ENCODE assay signal across 38 cellular contexts in genomic region chr1:32927441-32927840, GRCh38. TPM values are rescaled to one million over a fixed set of nuclear protein-coding genes. Genes with fewer than 3 reads are reported as not detected.
"Had no signal": no experiment of that assay in that cellular context is flagged by ENCODE, and none has a peak within 500 bp of the region (broad histone marks: within the 10 kb centered on the region; RNA-seq: fewer than 3 reads in every experiment).

No MANE protein-coding gene starts in this region.

- DNase-seq: activated B cell treated with CpG ODN at 0.5 μM for 24 hours; activated CD4-positive, alpha-beta memory T cell treated with anti-CD3 and anti-CD28 coated beads for 36 hours; activated CD4-positive, alpha-beta T cell treated with anti-CD3 and anti-CD28 coated beads for 4 hours; activated CD4-positive, alpha-beta T cell treated with anti-CD3 and anti-CD28 coated beads, Interleukin-2, amount 10 ng/mL, durations not matched to agents 24 days and 14 days; activated CD4-positive, alpha-beta T cell treated with anti-CD3 and anti-CD28 coated beads, Interleukin-2, amount 50 U/mL, for 1 hour; activated CD4-positive, alpha-beta T cell treated with anti-CD3 and anti-CD28 coated beads, Interleukin-2, amount 50 U/mL, for 4 hours; activated CD4-positive, CD25-positive, alpha-beta regulatory T cell treated with anti-CD3 and anti-CD28 coated beads, Interleukin-2, amount 50 U/mL, for 72 hours; activated CD8-positive, alpha-beta memory T cell treated with anti-CD3 and anti-CD28 coated beads for 24 hours; activated CD8-positive, alpha-beta memory T cell treated with anti-CD3 and anti-CD28 coated beads, Interleukin-2, amount 10 ng/mL, durations not matched to agents 7 days and 5 days; activated CD8-positive, alpha-beta memory T cell treated with anti-CD3 and anti-CD28 coated beads, Interleukin-2, amount 50 U/mL, for 48 hours; activated CD8-positive, alpha-beta T cell treated with anti-CD3 and anti-CD28 coated beads, Interleukin-2, amount 10 ng/mL, durations not matched to agents 7 days and 5 days; activated effector memory CD4-positive, alpha-beta T cell treated with Interleukin-2 at 50 U/mL for 16 hours; activated gamma-delta T cell; activated naive CD4-positive, alpha-beta T cell treated with anti-CD3 and anti-CD28 coated beads, Interleukin-2, amount 10 ng/mL, durations not matched to agents 7 days and 5 days; activated naive CD4-positive, alpha-beta T cell treated with Interleukin-2 at 50 U/mL for 16 hours; activated naive CD8-positive, alpha-beta T cell treated with anti-CD3 and anti-CD28 coated beads, Interleukin-2, amount 10 ng/mL, durations not matched to agents 7 days and 5 days; activated naive CD8-positive, alpha-beta T cell treated with anti-CD3 and anti-CD28 coated beads, Interleukin-2, amount 50 U/mL, for 24 hours; activated T-cell treated with anti-CD3 and anti-CD28 coated beads, Interleukin-2, amount 50 U/mL, for 4 hours; amygdala; anterior cingulate cortex; caudate nucleus; cerebellar nuclear complex; T-helper 1 cell; T-helper 2 cell; T-helper 9 cell had no signal

- H3K27ac Mint-ChIP-seq: activated B cell treated with CpG ODN at 0.5 μM for 24 hours; activated CD4-positive, alpha-beta memory T cell treated with anti-CD3 and anti-CD28 coated beads for 36 hours; activated CD4-positive, alpha-beta T cell treated with anti-CD3 and anti-CD28 coated beads, Interleukin-2, amount 10 ng/mL, durations not matched to agents 24 days and 14 days; activated CD8-positive, alpha-beta memory T cell treated with anti-CD3 and anti-CD28 coated beads, Interleukin-2, amount 10 ng/mL, durations not matched to agents 7 days and 5 days; activated CD8-positive, alpha-beta T cell treated with anti-CD3 and anti-CD28 coated beads, Interleukin-2, amount 10 ng/mL, durations not matched to agents 7 days and 5 days; activated naive CD4-positive, alpha-beta T cell treated with anti-CD3 and anti-CD28 coated beads, Interleukin-2, amount 10 ng/mL, durations not matched to agents 7 days and 5 days; activated naive CD4-positive, alpha-beta T cell treated with anti-CD3 and anti-CD28 coated beads, Interleukin-2, amount 50 U/mL, for 24 hours; activated naive CD8-positive, alpha-beta T cell; activated naive CD8-positive, alpha-beta T cell treated with anti-CD3 and anti-CD28 coated beads, Interleukin-2, amount 10 ng/mL, durations not matched to agents 7 days and 5 days; activated naive CD8-positive, alpha-beta T cell treated with anti-CD3 and anti-CD28 coated beads, Interleukin-2, amount 50 U/mL, for 24 hours; activated T-helper 2 cell treated with anti-CD3 and anti-CD28 coated beads, Interferon-gamma antibody, Interleukin-2, Interleukin-4, amounts not matched to agents 10 μg/mL and 5 μg/mL and 100 μg/mL, durations not matched to agents 14 hours and 24 hours and 36 hours; brain; T-helper 1 cell treated with Interleukin-12 subunit alpha and Interleukin-12 subunit beta and Interleukin-4 antibody, amounts not matched to agents 30 μg/mL and 1 μg/mL, for 36 hours; T-helper 2 cell treated with Interferon-gamma antibody and Interleukin-4, amounts not matched to agents 5 μg/mL and 100 μg/mL, for 36 hours had no signal

- H3K36me3 ChIP-seq: ascending aorta, cardiac muscle cell had no signal

- H3K4me3 Mint-ChIP-seq: activated B cell treated with CpG ODN at 0.5 μM for 24 hours; activated CD4-positive, alpha-beta memory T cell treated with anti-CD3 and anti-CD28 coated beads for 36 hours; activated CD4-positive, alpha-beta T cell treated with anti-CD3 and anti-CD28 coated beads, Interleukin-2, amount 10 ng/mL, durations not matched to agents 24 days and 14 days; activated CD8-positive, alpha-beta memory T cell treated with anti-CD3 and anti-CD28 coated beads, Interleukin-2, amount 10 ng/mL, durations not matched to agents 7 days and 5 days; activated CD8-positive, alpha-beta T cell treated with anti-CD3 and anti-CD28 coated beads, Interleukin-2, amount 10 ng/mL, durations not matched to agents 7 days and 5 days; activated naive CD4-positive, alpha-beta T cell treated with anti-CD3 and anti-CD28 coated beads, Interleukin-2, amount 10 ng/mL, durations not matched to agents 7 days and 5 days; activated naive CD4-positive, alpha-beta T cell treated with anti-CD3 and anti-CD28 coated beads, Interleukin-2, amount 50 U/mL, for 24 hours; activated naive CD8-positive, alpha-beta T cell; activated naive CD8-positive, alpha-beta T cell treated with anti-CD3 and anti-CD28 coated beads, Interleukin-2, amount 10 ng/mL, durations not matched to agents 7 days and 5 days; activated naive CD8-positive, alpha-beta T cell treated with anti-CD3 and anti-CD28 coated beads, Interleukin-2, amount 50 U/mL, for 24 hours; activated T-cell treated with anti-CD3 and anti-CD28 coated beads, Interleukin-2, amount 50 U/mL, for 4 hours; brain; central memory CD8-positive, alpha-beta T cell; T-helper 1 cell treated with Interleukin-12 subunit alpha and Interleukin-12 subunit beta and Interleukin-4 antibody, amounts not matched to agents 30 μg/mL and 1 μg/mL, for 36 hours; T-helper 2 cell treated with Interferon-gamma antibody and Interleukin-4, amounts not matched to agents 5 μg/mL and 100 μg/mL, for 36 hours had no signal

- H3K27ac ChIP-seq: ascending aorta, cardiac muscle cell, VCaP had no signal

- H3K4me3 ChIP-seq: ascending aorta, cardiac muscle cell had no signal

- ATAC-seq: activated CD8-positive, alpha-beta memory T cell treated with anti-CD3 and anti-CD28 coated beads, Interleukin-2, amount 10 ng/mL, durations not matched to agents 7 days and 5 days; activated CD8-positive, alpha-beta T cell treated with anti-CD3 and anti-CD28 coated beads, Interleukin-2, amount 10 ng/mL, durations not matched to agents 7 days and 5 days; activated naive CD8-positive, alpha-beta T cell treated with anti-CD3 and anti-CD28 coated beads, Interleukin-2, amount 50 U/mL, for 24 hours; activated T-cell treated with anti-CD3 and anti-CD28 coated beads, Interleukin-2, amount 50 U/mL, for 4 hours had no signal

- FAIRE-seq: bronchial epithelial cell, TTC549 had no signal

- H3K9me3 Mint-ChIP-seq: activated CD4-positive, alpha-beta memory T cell treated with anti-CD3 and anti-CD28 coated beads for 36 hours; activated CD4-positive, alpha-beta T cell treated with anti-CD3 and anti-CD28 coated beads, Interleukin-2, amount 10 ng/mL, durations not matched to agents 24 days and 14 days; activated naive CD4-positive, alpha-beta T cell treated with anti-CD3 and anti-CD28 coated beads, Interleukin-2, amount 10 ng/mL, durations not matched to agents 7 days and 5 days; activated naive CD4-positive, alpha-beta T cell treated with anti-CD3 and anti-CD28 coated beads, Interleukin-2, amount 50 U/mL, for 24 hours; activated naive CD8-positive, alpha-beta T cell treated with anti-CD3 and anti-CD28 coated beads, Interleukin-2, amount 50 U/mL, for 24 hours; activated T-cell treated with anti-CD3 and anti-CD28 coated beads, Interleukin-2, amount 50 U/mL, for 4 hours; activated T-helper 2 cell treated with anti-CD3 and anti-CD28 coated beads, Interferon-gamma antibody, Interleukin-2, Interleukin-4, amounts not matched to agents 10 μg/mL and 5 μg/mL and 100 μg/mL, durations not matched to agents 14 hours and 24 hours and 36 hours; central memory CD8-positive, alpha-beta T cell; T-helper 1 cell treated with Interleukin-12 subunit alpha and Interleukin-12 subunit beta and Interleukin-4 antibody, amounts not matched to agents 30 μg/mL and 1 μg/mL, for 36 hours; T-helper 2 cell treated with Interferon-gamma antibody and Interleukin-4, amounts not matched to agents 5 μg/mL and 100 μg/mL, for 36 hours had no signal

- H3K36me3 Mint-ChIP-seq: activated CD4-positive, alpha-beta memory T cell treated with anti-CD3 and anti-CD28 coated beads for 36 hours; activated CD8-positive, alpha-beta memory T cell treated with anti-CD3 and anti-CD28 coated beads, Interleukin-2, amount 10 ng/mL, durations not matched to agents 7 days and 5 days; activated naive CD4-positive, alpha-beta T cell treated with anti-CD3 and anti-CD28 coated beads, Interleukin-2, amount 50 U/mL, for 24 hours; activated naive CD8-positive, alpha-beta T cell; brain had no signal

- H3K4me1 ChIP-seq: ascending aorta had no signal

- H3K27me3 ChIP-seq: ascending aorta had no signal

- H3K9me3 ChIP-seq: ascending aorta had no signal

RNA-seq across cellular contexts. Expression of gene TMEM54, which starts 26.3 kb away (rescaled TPM):
- total RNA-seq: activated CD8-positive, alpha-beta memory T cell treated with anti-CD3 and anti-CD28 coated beads, Interleukin-2, amount 10 ng/mL, durations not matched to agents 7 days and 5 days; activated CD8-positive, alpha-beta T cell treated with anti-CD3 and anti-CD28 coated beads, Interleukin-2, amount 10 ng/mL, durations not matched to agents 7 days and 5 days; activated naive CD8-positive, alpha-beta T cell treated with anti-CD3 and anti-CD28 coated beads, Interleukin-2, amount 10 ng/mL, durations not matched to agents 7 days and 5 days had no signal

RNA-seq across cellular contexts. Expression of gene HPCA, which starts 41.1 kb away (rescaled TPM):
- total RNA-seq: activated B cell treated with CpG ODN at 0.5 μM for 24 hours; activated CD4-positive, alpha-beta T cell treated with anti-CD3 and anti-CD28 coated beads, Interleukin-2, amount 10 ng/mL, durations not matched to agents 24 days and 14 days; activated CD8-positive, alpha-beta T cell treated with anti-CD3 and anti-CD28 coated beads, Interleukin-2, amount 10 ng/mL, durations not matched to agents 7 days and 5 days; activated T-cell treated with anti-CD3 and anti-CD28 coated beads, Interleukin-2, amount 50 U/mL, for 4 hours; ascending aorta; bronchial epithelial cell; cardiac muscle cell; chondrocyte had no signal
- polyA plus RNA-seq: cardiac muscle cell had no signal

RNA-seq across cellular contexts. Expression of gene FNDC5, which starts 56.7 kb away (rescaled TPM):
- total RNA-seq: activated CD4-positive, alpha-beta memory T cell treated with anti-CD3 and anti-CD28 coated beads for 36 hours; activated CD4-positive, alpha-beta T cell treated with anti-CD3 and anti-CD28 coated beads, Interleukin-2, amount 10 ng/mL, durations not matched to agents 24 days and 14 days; activated CD8-positive, alpha-beta memory T cell treated with anti-CD3 and anti-CD28 coated beads, Interleukin-2, amount 10 ng/mL, durations not matched to agents 7 days and 5 days; activated CD8-positive, alpha-beta T cell treated with anti-CD3 and anti-CD28 coated beads, Interleukin-2, amount 10 ng/mL, durations not matched to agents 7 days and 5 days; activated naive CD8-positive, alpha-beta T cell treated with anti-CD3 and anti-CD28 coated beads, Interleukin-2, amount 10 ng/mL, durations not matched to agents 7 days and 5 days; activated T-cell treated with anti-CD3 and anti-CD28 coated beads, Interleukin-2, amount 50 U/mL, for 4 hours; activated T-helper 2 cell treated with anti-CD3 and anti-CD28 coated beads, Interferon-gamma antibody, Interleukin-2, Interleukin-4, amounts not matched to agents 10 μg/mL and 5 μg/mL and 100 μg/mL, durations not matched to agents 14 hours and 24 hours and 36 hours; bronchial epithelial cell had no signal
